9 cellular contexts compared by ENCODE assay signal in the genomic region with DNA sequence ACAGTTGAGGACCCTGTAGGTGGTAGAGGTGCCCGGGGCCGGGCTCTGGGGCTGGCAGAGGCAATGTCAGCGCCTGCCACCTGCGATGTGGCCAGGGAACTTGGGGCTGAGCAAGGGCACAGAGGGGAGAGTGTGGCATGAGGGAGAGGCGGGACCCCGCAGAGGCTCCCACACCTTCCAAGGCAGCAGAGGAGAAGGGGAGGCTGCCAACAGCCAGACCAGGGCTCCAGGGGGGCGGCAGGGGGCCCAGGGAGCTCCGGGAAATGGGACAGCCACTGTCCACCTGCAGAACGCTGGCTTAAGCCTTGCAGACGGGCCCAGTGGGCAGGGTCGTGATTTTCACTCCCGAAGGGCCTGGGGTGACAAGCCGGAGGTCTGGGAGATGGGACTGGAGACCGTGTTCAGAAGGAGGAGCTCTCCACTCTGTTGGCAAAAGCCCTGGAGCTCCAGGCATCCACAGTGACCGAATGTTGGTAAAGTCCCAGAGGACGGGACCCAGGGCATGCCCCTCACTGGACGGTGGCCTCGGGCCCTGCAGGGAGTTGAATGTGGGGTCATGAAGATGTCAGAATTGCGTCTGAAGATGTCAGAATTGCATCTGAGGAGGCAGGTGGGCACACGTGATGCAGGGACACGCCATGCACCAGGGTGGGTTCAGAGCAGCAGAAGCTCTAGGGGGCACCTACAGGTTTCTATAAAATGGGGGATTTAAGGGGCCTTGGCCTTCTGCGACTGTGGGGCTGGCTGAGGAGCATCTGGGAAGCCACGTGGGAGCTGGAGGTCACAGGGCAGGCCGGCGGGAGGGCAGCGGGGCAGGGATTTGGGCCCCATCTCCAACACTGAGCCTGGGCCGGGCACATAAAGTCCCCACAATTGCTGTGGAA. TPM values are rescaled to one million over a fixed set of nuclear protein-coding genes. Genes with fewer than 3 reads are reported as not detected.
DNase-seq lines count a peak whose midpoint lies in the region; ATAC-seq and TF ChIP-seq lines count a peak whose summit lies in the region.
"Had no signal": no experiment of that assay in that cellular context is flagged by ENCODE, and none has a peak within 500 bp of the region (broad histone marks: within the 10 kb centered on the region; RNA-seq: fewer than 3 reads in every experiment).

No MANE protein-coding gene starts in this region.

- DNase-seq in heart left ventricle (no peak), left ventricle myocardium superior (no peak), lung (ENCODE audit: low spot score) (no peak), transverse colon (no peak), NCI-H2227 treated with DMSO at 0.1 percent for 48 hours (lab: John Stamatoyannopoulos, UW) (no peak), head of caudate nucleus (no peak), SKM-1 treated with dmso at 0.1 percent for 144 hours (lab: John Stamatoyannopoulos, UW; ENCODE audit: unreplicated experiment) (no peak)

- H3K27me3 ChIP-seq in heart left ventricle: peaks cover 0 to 16% (median 0%) of the 10 kb centered on the region in 9 donors
- no peaks in the 10 kb centered on the region for H3K27me3 ChIP-seq in lung (ENCODE audit: control insufficient read depth, insufficient read depth)
- no peaks in the 10 kb centered on the region for H3K27me3 ChIP-seq in transverse colon

- H3K9me3 ChIP-seq in heart left ventricle (no peaks in the 10 kb centered on the region), lung (ENCODE audit: control insufficient read depth in 2 of 2, insufficient read depth in 1 of 2, low read length in 1 of 2) (no peaks in the 10 kb centered on the region), transverse colon (no peaks in the 10 kb centered on the region)

- no peak for TF ChIP-seq EP300 in transverse colon (IDR thresholded peaks at IDR 0.05; ENCODE audit: low read depth)

- H3K4me1 ChIP-seq in heart left ventricle: peaks cover 6 to 79% (median 20%) of the 10 kb centered on the region in 12 donors
- H3K4me1 ChIP-seq in lung (ENCODE audit: control insufficient read depth in 2 of 2, insufficient read depth in 2 of 2, low read length in 2 of 2): peaks cover 7 to 16% of the 10 kb centered on the region in 2 donors
- H3K4me1 ChIP-seq in transverse colon: peaks cover 45 to 60% (median 53%) of the 10 kb centered on the region in 4 donors

- TF ChIP-seq POLR2A in heart left ventricle (IDR thresholded peaks at IDR 0.05) (no peak), transverse colon (IDR thresholded peaks at IDR 0.05) (no peak)

- peak overlapping the region in 11 of 12 donors; percentile 12 to 61 (median 51) for H3K4me3 ChIP-seq in heart left ventricle
- no peak overlapping the region for H3K4me3 ChIP-seq in lung
- peak overlapping the region in 3 of 4 donors; percentile 34 to 48 (median 37) for H3K4me3 ChIP-seq in transverse colon

- ATAC-seq in heart left ventricle: no peak
- no peak for ATAC-seq in left ventricle myocardium superior
- no peak for ATAC-seq in lung (ENCODE audit: insufficient read depth, low FRiP score)

- in situ Hi-C loops in transverse colon (cut with MboI; ENCODE audit: low pct_ligation_motif_present in 1 of 4, low pct_unique_long_range_greater_than_20kb in 1 of 4, low sequenced_read_pairs in 3 of 4): no loop called here

- H3K27ac ChIP-seq in heart left ventricle (peak overlapping the region; percentile 77 to 98 (median 90)), adipose tissue (ENCODE audit: low read depth, low read length) (peak overlapping the region; percentile 97), lung (ENCODE audit: low read depth in 1 of 2, low read length in 1 of 2) (peak overlapping the region; percentile 63 to 93), transverse colon (peak overlapping the region; percentile 95 to 99 (median 98))

- 74 to 83% (median 76%) methylated on average over 25 to 27 of the region's 27 CpGs for WGBS in heart left ventricle, 4 donors
- WGBS in adipose tissue, 3 donors: 66 to 76% (median 66%) methylated on average over 27 of the region's 27 CpGs
- WGBS in lung, 2 donors: 64 to 68% methylated on average over 27 of the region's 27 CpGs
- whole genome bisulfite sequencing in transverse colon (ENCODE audit: low coverage in 1 of 2), 2 donors: 85 to 90% methylated on average over 2 to 20 of the region's 27 CpGs

- TF ChIP-seq CTCF in heart left ventricle (IDR thresholded peaks at IDR 0.05) (no peak), lung (IDR thresholded peaks at IDR 0.05; ENCODE audit: control extremely low read depth, extremely low read depth) (no peak), transverse colon (IDR thresholded peaks at IDR 0.05) (no peak)

- intact Hi-C loops in heart left ventricle (cut with DNase I): loop anchor here in 2 of 10 donors (10.0 kb wide), 2 partner anchors 54 to 64 kb away; no protein-coding TSS in a partner anchor
- intact Hi-C loops in left ventricle myocardium superior (cut with micrococcal nuclease): no loop called here
- intact Hi-C loops in transverse colon (cut with DNase I; ENCODE audit: low total_unique reads): no loop called here
- intact Hi-C loops in head of caudate nucleus (cut with DNase I): loop anchor here (5.0 kb wide), 1 partner anchor 36 kb away; no protein-coding TSS in a partner anchor

- H3K36me3 ChIP-seq in heart left ventricle: no peaks in the 10 kb centered on the region
- H3K36me3 ChIP-seq in lung (ENCODE audit: control insufficient read depth in 2 of 2, insufficient read depth in 2 of 2, low read length in 2 of 2): no peaks in the 10 kb centered on the region
- H3K36me3 ChIP-seq in transverse colon: no peaks in the 10 kb centered on the region

RNA-seq across cellular contexts. Expression of gene CD7, which starts 18.6 kb away (rescaled TPM):
- total RNA-seq in heart left ventricle (1 to 10 TPM in 2 of 9 donors, under 1 TPM in 5, not detected in 2; 0.21 to 8.6 (median 0.42) TPM), left ventricle myocardium superior (0.64 TPM), lung (1 to 10 TPM; 2.3 to 7.0 TPM), transverse colon (1 to 10 TPM; 6.1 to 9.7 (median 7.4) TPM)
- polyA plus RNA-seq in heart left ventricle (under 1 TPM; 0.23 to 0.53 TPM), adipose tissue (1 to 10 TPM; 1.6 to 4.7 (median 1.6) TPM), lung (10 to 100 TPM in 1 of 2 donors, 1 to 10 TPM in 1; 5.3 to 10.7 TPM)
- total RNA-seq: dermis microvascular lymphatic vessel endothelial cell had no signal

RNA-seq across cellular contexts. Expression of gene CSNK1D, which starts 25.3 kb away (rescaled TPM):
- 10 to 100 TPM; 38.4 to 83.9 (median 66.1) TPM for total RNA-seq in heart left ventricle
- 10 to 100 TPM; 47.5 to 88.1 TPM for polyA plus RNA-seq in heart left ventricle
- total RNA-seq in left ventricle myocardium superior: 64.4 TPM
- polyA plus RNA-seq in adipose tissue: 100 to 1,000 TPM in 1 of 3 donors, 10 to 100 TPM in 2; 69.1 to 113 (median 90.8) TPM
- total RNA-seq in lung: 100 to 1,000 TPM in 1 of 2 donors, 10 to 100 TPM in 1; 72.7 to 160 TPM
- polyA plus RNA-seq in lung: 100 to 1,000 TPM; 110 to 137 TPM
- 100 to 1,000 TPM in 2 of 4 donors, 10 to 100 TPM in 2; 86.0 to 230 (median 148) TPM for total RNA-seq in transverse colon

RNA-seq across cellular contexts. Expression of gene SECTM1, which starts 34.8 kb away (rescaled TPM):
- total RNA-seq in heart left ventricle: 10 to 100 TPM in 2 of 9 donors, 1 to 10 TPM in 7; 2.3 to 41.6 (median 3.5) TPM
- polyA plus RNA-seq in heart left ventricle: 1 to 10 TPM; 2.3 to 3.4 TPM
- 5.5 TPM for total RNA-seq in left ventricle myocardium superior
- polyA plus RNA-seq in adipose tissue: 10 to 100 TPM in 2 of 3 donors, 1 to 10 TPM in 1; 3.8 to 24.1 (median 16.4) TPM
- 10 to 100 TPM; 14.7 to 38.0 TPM for total RNA-seq in lung
- polyA plus RNA-seq in lung: 10 to 100 TPM; 12.5 to 68.6 TPM
- total RNA-seq in transverse colon: 100 to 1,000 TPM in 2 of 4 donors, 10 to 100 TPM in 1, 1 to 10 TPM in 1; 5.8 to 127 (median 107) TPM
